Comparison of ENCODE assay signal across 8 cellular contexts in genomic region chr11:38791346-38791961, GRCh38.
A peak's percentile ranks its signal among the peaks of the same experiment; 100 is the strongest.
DNase-seq lines count a peak whose midpoint lies in the region; FAIRE-seq and TF ChIP-seq lines count a peak whose summit lies in the region.

No MANE protein-coding gene starts in this region.

- H3K36me3 Mint-ChIP-seq in chondrocyte (ENCODE audit: low read depth) = peaks cover under 1% of the 10 kb centered on the region
- H3K36me3 Mint-ChIP-seq in CD8-positive, alpha-beta memory T cell = no peaks in the 10 kb centered on the region

- no peaks in the 10 kb centered on the region for H3K4me1 ChIP-seq in CD8-positive, alpha-beta memory T cell (ENCODE audit: insufficient read depth, low read length)

- DNase-seq in DMS153 (lab: John Stamatoyannopoulos, UW) (peak; percentile 14), GM19239 (ENCODE audit: insufficient read length, low spot score) (peak; percentile 13), HS-27A (ENCODE audit: low read depth) (peak; percentile 72), NOMO-1 treated with DMSO at 0.1 percent for 48 hours (lab: John Stamatoyannopoulos, UW; ENCODE audit: unreplicated experiment) (peak; percentile 36), chondrocyte (ENCODE audit: low spot score) (no peak), lung microvascular endothelial cell (ENCODE audit: low read depth in 2 of 2) (peak; percentile 43 to 49)
- no peak for DNase-seq in activated CD8-positive, alpha-beta memory T cell treated with anti-CD3 and anti-CD28 coated beads for 24 hours
- DNase-seq in CD8-positive, alpha-beta memory T cell = no peak

- no peak overlapping the region for H3K4me3 Mint-ChIP-seq in chondrocyte (ENCODE audit: unreplicated experiment)
- H3K4me3 Mint-ChIP-seq in CD8-positive, alpha-beta memory T cell = no peak overlapping the region

- no peak for FAIRE-seq in GM19239 (lab: Jason Lieb, UNC)

- no peaks in the 10 kb centered on the region for H3K27me3 Mint-ChIP-seq in chondrocyte (ENCODE audit: low read depth)
- H3K27me3 Mint-ChIP-seq in CD8-positive, alpha-beta memory T cell = peaks cover 0 to 2% of the 10 kb centered on the region in 2 donors

- no peaks in the 10 kb centered on the region for H3K27me3 ChIP-seq in CD8-positive, alpha-beta memory T cell (ENCODE audit: insufficient read depth, low read length, poor library complexity, severe bottlenecking)

- CTCF ChIA-PET in CD8-positive, alpha-beta memory T cell (lab: Charles Lee) = no interaction called here

- no peaks in the 10 kb centered on the region for H3K36me3 ChIP-seq in CD8-positive, alpha-beta memory T cell (ENCODE audit: insufficient read depth, low read length)

- H3K9me3 ChIP-seq in CD8-positive, alpha-beta memory T cell (ENCODE audit: low read length) = no peaks in the 10 kb centered on the region

- H3K27ac ChIP-seq in CD8-positive, alpha-beta memory T cell (ENCODE audit: low read depth, low read length) = no peak overlapping the region

- H3K9me3 Mint-ChIP-seq in chondrocyte (ENCODE audit: low read depth) = peaks cover 4% of the 10 kb centered on the region
- peaks cover 0 to 20% (median 5%) of the 10 kb centered on the region in 5 donors for H3K9me3 Mint-ChIP-seq in CD8-positive, alpha-beta memory T cell

- TF ChIP-seq CTCF in chondrocyte (IDR thresholded peaks at IDR 0.05) = peak; percentile 97

- H3K4me1 Mint-ChIP-seq in chondrocyte (ENCODE audit: low read depth) = peaks cover 21% of the 10 kb centered on the region
- H3K4me1 Mint-ChIP-seq in CD8-positive, alpha-beta memory T cell = no peaks in the 10 kb centered on the region

- no peak overlapping the region for H3K27ac Mint-ChIP-seq in chondrocyte (ENCODE audit: unreplicated experiment)
- no peak overlapping the region for H3K27ac Mint-ChIP-seq in CD8-positive, alpha-beta memory T cell

- POLR2A ChIA-PET in CD8-positive, alpha-beta memory T cell (lab: Charles Lee) = no interaction called here

- no peak overlapping the region for H3K4me3 ChIP-seq in CD8-positive, alpha-beta memory T cell (ENCODE audit: low read length)

Comparison
In these comparisons a context has a peak if more than half of its experiments do, and no peak if none do; other contexts are left out.
1. DNase-seq: peak in DMS153 (single experiment), GM19239 (single experiment), HS-27A (single experiment), NOMO-1 treated with DMSO at 0.1 percent for 48 hours (single experiment) and lung microvascular endothelial cell (2 of 2); none in chondrocyte (single experiment), activated CD8-positive, alpha-beta memory T cell treated with anti-CD3 and anti-CD28 coated beads for 24 hours (single experiment) and CD8-positive, alpha-beta memory T cell (0 of 5).